Comparison of ENCODE assay signal across 14 cellular contexts in genomic region chrX:24343719-24344118, GRCh38. TPM values are rescaled to one million over a fixed set of nuclear protein-coding genes. Genes with fewer than 3 reads are reported as not detected.
A peak's percentile ranks its signal among the peaks of the same experiment; 100 is the strongest.
DNase-seq lines count a peak whose midpoint lies in the region; ATAC-seq, FAIRE-seq and TF ChIP-seq lines count a peak whose summit lies in the region.
"Had no signal": no experiment of that assay in that cellular context is flagged by ENCODE, and none has a peak within 500 bp of the region (broad histone marks: within the 10 kb centered on the region; RNA-seq: fewer than 3 reads in every experiment).

No MANE protein-coding gene starts in this region.

- no peak overlapping the region for H2AFZ ChIP-seq in GM12878 (ENCODE audit: control insufficient read depth, low read depth, low read length)
- H2AFZ ChIP-seq: parathyroid adenoma had no signal

- SMC1A ChIA-PET in GM12878 (lab: Charles Lee; ENCODE audit: uncharacterized antibody, unreplicated experiment) = interaction anchor here (1.0 to 1.8 kb wide), 2 partner anchors 11 to 38 kb away, joined by 3 to 5 read pairs; no protein-coding TSS in a partner anchor

- intact Hi-C loops in GM12878 (cut with micrococcal nuclease; ENCODE audit: unreplicated experiment) = no loop called here

- no peak for TF ChIP-seq EP300 in GM12878 (IDR thresholded peaks at IDR 0.05; ENCODE audit: borderline replicate concordance in 1 of 2, control insufficient read depth in 1 of 2, low read depth in 2 of 2, low read length in 2 of 2)

- CTCF ChIA-PET in GM12878 (lab: Yijun Ruan, JAX) = interaction anchor here (0.8 to 1.4 kb wide), 2 partner anchors 24 to 85 kb away, joined by 3 to 4 read pairs; no protein-coding TSS in a partner anchor

- H3K79me2 ChIP-seq in GM12878 (ENCODE audit: control insufficient read depth, insufficient read depth, low read length) = no peaks in the 10 kb centered on the region
- H3K79me2 ChIP-seq: parathyroid adenoma had no signal

- ATAC-seq in GM18519 (IDR thresholded peaks at IDR 0.05; ENCODE audit: low FRiP score, unreplicated experiment) = peak; percentile 76
- ATAC-seq in GM21447 (IDR thresholded peaks at IDR 0.05; ENCODE audit: unreplicated experiment) = peak; percentile 90
- ATAC-seq in HG03442 (IDR thresholded peaks at IDR 0.05; ENCODE audit: unreplicated experiment) = peak; percentile 85
- ATAC-seq in GM12878 = no peak
- ATAC-seq in HG03280 (IDR thresholded peaks at IDR 0.05; ENCODE audit: unreplicated experiment) = no peak

- in situ Hi-C loops in GM12878 (cut with MboI) = no loop called here

- TF ChIP-seq RAD21 in GM12878 (IDR thresholded peaks at IDR 0.05; ENCODE audit: insufficient read depth, low read depth, low read length) = no peak

- no peak overlapping the region for H3K27ac ChIP-seq in GM12878 (ENCODE audit: control insufficient read depth, insufficient read depth)
- no peak overlapping the region for H3K27ac ChIP-seq in caudate nucleus (ENCODE audit: low read depth, low read length)
- H3K27ac ChIP-seq: parathyroid adenoma had no signal

- no peak overlapping the region for H3K4me3 ChIP-seq in GM12878

- TF ChIP-seq CTCF in GM12878 (IDR thresholded peaks at IDR 0.05 in 2 of 3, conservative IDR thresholded peaks at IDR 0.05 in 1 of 3; ENCODE audit: control insufficient read depth in 2 of 3, extremely low read depth in 1 of 3, insufficient read depth in 1 of 3, low read depth in 3 of 3, low read length in 3 of 3) = no peak

- TF ChIP-seq POLR2A in GM12878 (IDR thresholded peaks at IDR 0.05; ENCODE audit: low read depth, low read length) = no peak

- FAIRE-seq in GM12878 (lab: Jason Lieb, UNC) = no peak

- H3K9ac ChIP-seq in GM12878 (ENCODE audit: control insufficient read depth, insufficient read depth, low read length) = no peak overlapping the region
- H3K9ac ChIP-seq: parathyroid adenoma had no signal

- H3K27me3 ChIP-seq in GM12878 (replicated peaks in 1 of 2; ENCODE audit: control insufficient read depth in 2 of 2, insufficient read depth in 2 of 2, low read length in 1 of 2) = no peaks in the 10 kb centered on the region

- H3K36me3 ChIP-seq in GM12878 (ENCODE audit: control insufficient read depth in 2 of 2, insufficient read depth in 2 of 2, low read length in 1 of 2) = no peaks in the 10 kb centered on the region

- no peaks in the 10 kb centered on the region for H3K4me1 ChIP-seq in GM12878 (ENCODE audit: control insufficient read depth, insufficient read depth, low read length)
- H3K4me1 ChIP-seq: parathyroid adenoma had no signal

- 38% methylated on average over 9 of the region's 9 CpGs for WGBS in GM12878 (ENCODE audit: insufficient coverage, insufficient replicate concordance, low lambda C conversion rate, missing lambda C conversion rate)

- no peak for DNase-seq in GM12878 (ENCODE audit: low read depth, low spot score)
- no peak for DNase-seq in SW480 (ENCODE audit: low spot score)
- no peak for DNase-seq in stimulated activated CD4-positive, alpha-beta T cell treated with anti-CD3 and anti-CD28 coated beads, Interleukin-12 subunit alpha, Interleukin-12 subunit beta, amount 100 ng/mL, for 4 hours
- DNase-seq in caudate nucleus (lab: John Stamatoyannopoulos, UW) = no peak
- DNase-seq: amniotic stem cell, NCI-H446 treated with DMSO at 0.1 percent for 48 hours had no signal

- BruUV-seq in GM12878 (replicated peaks; lab: Mats Ljungman, UMichigan) = no TSS peak

- POLR2A ChIA-PET in GM12878 (lab: Charles Lee) = no interaction called here

- no peaks in the 10 kb centered on the region for H3K9me3 ChIP-seq in GM12878 (replicated peaks; ENCODE audit: control insufficient read depth, insufficient read depth, low read length)

- no peak overlapping the region for H3K4me2 ChIP-seq in GM12878 (ENCODE audit: control insufficient read depth, insufficient read depth)

- RAD21 ChIA-PET in GM12878 (lab: Charles Lee; ENCODE audit: unreplicated experiment) = no interaction called here

- no peaks in the 10 kb centered on the region for H4K20me1 ChIP-seq in GM12878 (ENCODE audit: control insufficient read depth, insufficient read depth)

TF ChIP-seq in GM12878, 131 proteins besides CTCF, POLR2A, EP300 and RAD21:
- peak; percentile 32; the same call in 1 of the 2 replicates for TF ChIP-seq SPI1 (IDR thresholded peaks at IDR 0.05; ENCODE audit: borderline replicate concordance, insufficient read depth, low read depth, low read length)
- no peak for TF ChIP-seq HSF1 (IDR thresholded peaks at IDR 0.05; ENCODE audit: low read depth, low read length)
- peak; percentile 71 to 93 for TF ChIP-seq SRF (IDR thresholded peaks at IDR 0.05; ENCODE audit: low read depth in 2 of 2, low read length in 2 of 2)

RNA-seq across cellular contexts. Expression of gene SUPT20HL1, which starts 16.7 kb away (rescaled TPM):
- total RNA-seq in GM12878 (2013; cell fraction: nucleolus; rRNA removed) = not detected in 2 replicates
- total RNA-seq in GM12878 (2014; rRNA removed) (not detected in 2 replicates), GM12878 (2014; rRNA removed; fragmentation: Illumina TruSeq; extraction: Trizol) (not detected in 2 replicates), GM12878 (2021) (not detected in 2 replicates)
- not detected for polyA plus RNA-seq in GM12878 (2011; ENCODE audit: low read depth)
- polyA plus RNA-seq in GM12878 (2011; rRNA removed) (not detected in 2 replicates), GM12878 (2014; fragmentation: Illumina TruSeq; extraction: Trizol) (not detected in 2 replicates), GM12878 (2014; fragmentation: Nextera tagmentation; extraction: Ambion mirVana) (not detected), GM12878 (2014; rRNA removed) (not detected in 2 replicates), GM12878 (2016; fragmentation: Nextera tagmentation; extraction: Ambion mirVana) (not detected)
- not detected in 2 replicates for polyA plus RNA-seq in GM12878 (2011; cell fraction: cytosol; rRNA removed)
- polyA plus RNA-seq in GM12878 (2011; cell fraction: nucleus; rRNA removed) = not detected in 2 replicates
- polyA plus RNA-seq in GM12878 (2012) = not detected in 2 replicates
- not detected in 2 replicates for polyA minus RNA-seq in GM12878 (2011; rRNA and poly(A)+ RNA removed)
- polyA minus RNA-seq in GM12878 (2011; cell fraction: cytosol; rRNA and poly(A)+ RNA removed) = not detected in 2 replicates
- not detected in 2 replicates for polyA minus RNA-seq in GM12878 (2011; cell fraction: nucleus; rRNA and poly(A)+ RNA removed)
- total RNA-seq: kidney epithelial cell; T-helper 1 cell treated with Interleukin-12 subunit alpha and Interleukin-12 subunit beta and Interleukin-4 antibody, amounts not matched to agents 30 ng/mL and 1 ng/mL, for 36 hours had no signal
- polyA plus RNA-seq: IgD-negative memory B cell had no signal

RNA-seq across cellular contexts. Expression of gene SUPT20HL2, which starts 29.9 kb away (rescaled TPM):
- total RNA-seq in GM12878 (2013; cell fraction: nucleolus; rRNA removed) = not detected in 2 replicates
- not detected in 2 replicates for total RNA-seq in GM12878 (2014; rRNA removed)
- total RNA-seq in GM12878 (2014; rRNA removed; fragmentation: Illumina TruSeq; extraction: Trizol) = not detected in 2 replicates
- total RNA-seq in GM12878 (2021) = not detected in 2 replicates
- not detected for polyA plus RNA-seq in GM12878 (2011; ENCODE audit: low read depth)
- not detected in 2 replicates for polyA plus RNA-seq in GM12878 (2011; rRNA removed)
- not detected in 2 replicates for polyA plus RNA-seq in GM12878 (2011; cell fraction: cytosol; rRNA removed)
- not detected in 2 replicates for polyA plus RNA-seq in GM12878 (2011; cell fraction: nucleus; rRNA removed)
- not detected in 2 replicates for polyA plus RNA-seq in GM12878 (2012)
- not detected in 2 replicates for polyA plus RNA-seq in GM12878 (2014; fragmentation: Illumina TruSeq; extraction: Trizol)
- polyA plus RNA-seq in GM12878 (2014; fragmentation: Nextera tagmentation; extraction: Ambion mirVana) = not detected
- polyA plus RNA-seq in GM12878 (2014; rRNA removed) = not detected in 2 replicates
- not detected for polyA plus RNA-seq in GM12878 (2016; fragmentation: Nextera tagmentation; extraction: Ambion mirVana)
- polyA minus RNA-seq in GM12878 (2011; rRNA and poly(A)+ RNA removed) = not detected in 2 replicates
- polyA minus RNA-seq in GM12878 (2011; cell fraction: cytosol; rRNA and poly(A)+ RNA removed) = not detected in 2 replicates
- not detected in 2 replicates for polyA minus RNA-seq in GM12878 (2011; cell fraction: nucleus; rRNA and poly(A)+ RNA removed)
- total RNA-seq: kidney epithelial cell; T-helper 1 cell treated with Interleukin-12 subunit alpha and Interleukin-12 subunit beta and Interleukin-4 antibody, amounts not matched to agents 30 ng/mL and 1 ng/mL, for 36 hours had no signal
- polyA plus RNA-seq: IgD-negative memory B cell had no signal

Comparison
In these comparisons a context has a peak if more than half of its experiments do, and no peak if none do; other contexts are left out.
1. ATAC-seq: peak in GM18519 (single experiment), GM21447 (single experiment) and HG03442 (single experiment); none in GM12878 (single experiment) and HG03280 (single experiment).